ENCODE assay signal across 26 cellular contexts in the genomic region with DNA sequence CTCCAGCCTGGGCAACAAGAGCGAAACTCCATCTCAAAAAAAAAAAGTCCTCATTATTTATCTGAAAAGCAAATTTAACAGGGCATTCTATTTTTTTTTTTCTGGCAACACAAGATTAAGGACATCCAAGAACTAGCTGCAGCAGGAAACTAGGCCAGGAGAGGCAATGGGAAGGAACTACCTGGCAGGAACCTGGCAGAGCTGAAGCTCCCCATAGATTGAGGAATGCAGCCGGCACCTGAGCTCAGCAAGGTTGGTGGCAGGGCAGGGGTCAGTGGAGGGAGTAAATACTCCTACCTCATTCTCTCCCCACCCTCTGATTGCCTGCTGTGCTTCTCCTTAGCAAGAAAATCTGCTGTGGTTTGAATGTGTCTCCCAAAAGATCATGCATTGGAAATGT.
"Had no signal": no experiment of that assay in that cellular context is flagged by ENCODE, and none has a peak within 500 bp of the region (broad histone marks: within the 10 kb centered on the region; RNA-seq: fewer than 3 reads in every experiment).

No MANE protein-coding gene starts in this region.

- H3K79me2 ChIP-seq: parathyroid adenoma had no signal

- DNase-seq: colonic mucosa; dermis blood vessel endothelial cell; effector memory CD4-positive, alpha-beta T cell; erythroblast; hypothalamus; immature natural killer cell; islet precursor cell; left ventricle myocardium superior; lower lobe of right lung; mucosa of descending colon; naive B cell; right lobe of liver; small intestine; stimulated activated CD4-positive, alpha-beta T cell treated with anti-CD3 and anti-CD28 coated beads, Interleukin-15, amount 100 ng/mL, for 24 hours; stimulated activated CD4-positive, alpha-beta T cell treated with anti-CD3 and anti-CD28 coated beads, Interleukin-4, amount 100 ng/mL, for 1 hour; stimulated activated CD8-positive, alpha-beta memory T cell treated with anti-CD3 and anti-CD28 coated beads, Interleukin-4, amount 100 ng/mL, for 48 hours; stimulated activated naive CD4-positive, alpha-beta T cell; stimulated activated naive CD8-positive, alpha-beta T cell treated with anti-CD3 and anti-CD28 coated beads, Interleukin-15, amount 100 ng/mL, for 72 hours had no signal

- H3K4me1 Mint-ChIP-seq: immature natural killer cell; memory B cell; stimulated activated naive CD8-positive, alpha-beta T cell treated with anti-CD3 and anti-CD28 coated beads, Interleukin-15, amount 100 ng/mL, for 72 hours had no signal

- ATAC-seq: lower lobe of right lung; mucosa of descending colon; natural killer cell treated with Interleukin-12 subunit alpha and Interleukin-12 subunit beta and Interleukin-15 and Interleukin-18, amount 100 ng/mL, for 72 hours; right lobe of liver; stimulated activated naive CD8-positive, alpha-beta T cell treated with anti-CD3 and anti-CD28 coated beads, Interleukin-15, amount 100 ng/mL, for 72 hours had no signal

- H3K27me3 ChIP-seq: colonic mucosa, right lobe of liver, suprapubic skin had no signal

- H3K36me3 ChIP-seq: colonic mucosa, lower lobe of right lung, right lobe of liver, suprapubic skin had no signal

- H3K36me3 Mint-ChIP-seq: immature natural killer cell; memory B cell; mesothelial cell of epicardium; naive B cell; natural killer cell treated with Interleukin-12 subunit alpha and Interleukin-12 subunit beta and Interleukin-15 and Interleukin-18, amount 100 ng/mL, for 72 hours had no signal

- H3K9ac ChIP-seq: parathyroid adenoma had no signal

- H3K4me3 ChIP-seq: colonic mucosa, lower lobe of right lung, mucosa of descending colon, right lobe of liver, suprapubic skin had no signal

- H3K27ac Mint-ChIP-seq: immature natural killer cell; memory B cell; mesothelial cell of epicardium; naive B cell; natural killer cell treated with Interleukin-12 subunit alpha and Interleukin-12 subunit beta and Interleukin-15 and Interleukin-18, amount 100 ng/mL, for 72 hours; progenitor cell of endocrine pancreas; type B pancreatic cell had no signal

- H3K9me3 ChIP-seq: colonic mucosa, lower lobe of right lung, mucosa of descending colon, right lobe of liver had no signal

- H3K4me3 Mint-ChIP-seq: immature natural killer cell; memory B cell; mesothelial cell of epicardium; naive B cell; natural killer cell treated with Interleukin-12 subunit alpha and Interleukin-12 subunit beta and Interleukin-15 and Interleukin-18, amount 100 ng/mL, for 72 hours; neural crest cell; stimulated activated naive CD8-positive, alpha-beta T cell treated with anti-CD3 and anti-CD28 coated beads, Interleukin-15, amount 100 ng/mL, for 72 hours; type B pancreatic cell had no signal

- H3K27ac ChIP-seq: colonic mucosa, lower lobe of right lung, parathyroid adenoma, right lobe of liver, suprapubic skin had no signal

- H3K4me1 ChIP-seq: colonic mucosa, lower lobe of right lung, parathyroid adenoma, right lobe of liver, suprapubic skin had no signal

- H3K27me3 Mint-ChIP-seq: memory B cell, progenitor cell of endocrine pancreas, type B pancreatic cell had no signal

- H3K9me3 Mint-ChIP-seq: memory B cell; natural killer cell treated with Interleukin-12 subunit alpha and Interleukin-12 subunit beta and Interleukin-15 and Interleukin-18, amount 100 ng/mL, for 72 hours; stimulated activated naive CD8-positive, alpha-beta T cell treated with anti-CD3 and anti-CD28 coated beads, Interleukin-15, amount 100 ng/mL, for 72 hours had no signal
